Comparison of ENCODE assay signal across 8 cellular contexts in the genomic region with DNA sequence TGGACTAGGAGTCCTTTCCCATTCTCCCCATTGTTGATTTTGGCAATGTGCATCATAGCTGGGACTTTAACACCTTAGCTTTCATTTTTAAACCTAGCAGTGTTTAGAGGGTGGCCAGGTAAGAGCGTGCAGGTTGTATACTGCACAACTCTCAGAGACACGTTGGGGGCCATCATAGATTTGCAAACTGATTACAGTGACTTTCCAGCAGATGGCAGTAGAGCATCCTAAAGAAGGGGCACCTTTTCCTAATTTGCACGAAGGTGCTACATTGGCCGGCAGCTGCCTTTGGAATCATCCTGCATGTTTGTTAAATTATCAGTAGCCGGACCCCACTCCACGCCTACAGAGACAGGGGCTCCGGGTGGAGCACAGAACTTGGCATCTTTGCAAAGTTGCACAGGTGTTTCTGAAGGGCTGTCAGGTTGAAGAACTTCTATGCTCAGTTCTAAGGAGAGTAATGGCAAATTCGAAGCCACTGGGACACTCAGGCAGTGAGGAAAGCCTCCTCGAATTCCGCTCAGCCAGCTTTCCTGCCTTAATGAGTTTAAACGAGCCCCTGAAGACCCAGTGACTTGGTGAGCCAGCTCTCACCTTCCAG. TPM values are rescaled to one million over a fixed set of nuclear protein-coding genes. Genes with fewer than 3 reads are reported as not detected.
A peak's percentile ranks its signal among the peaks of the same experiment; 100 is the strongest.
DNase-seq lines count a peak whose midpoint lies in the region; ATAC-seq and TF ChIP-seq lines count a peak whose summit lies in the region.

No MANE protein-coding gene starts in this region.

- no peak overlapping the region for H3K4me3 Mint-ChIP-seq in activated CD4-positive, alpha-beta T cell treated with anti-CD3 and anti-CD28 coated beads for 36 hours
- H3K4me3 Mint-ChIP-seq in chondrocyte (ENCODE audit: unreplicated experiment) (no peak overlapping the region), memory B cell (no peak overlapping the region)

- H3K27me3 ChIP-seq in Karpas-422 (ENCODE audit: low read length) (no peaks in the 10 kb centered on the region), RWPE2 (ENCODE audit: insufficient read depth, poor library complexity, severe bottlenecking) (no peaks in the 10 kb centered on the region)

- no peaks in the 10 kb centered on the region for H3K9me2 ChIP-seq in Karpas-422 (replicated peaks; ENCODE audit: insufficient read depth, low read length)

- CTCF ChIA-PET in activated CD4-positive, alpha-beta T cell treated with anti-CD3 and anti-CD28 coated beads for 36 hours (lab: Charles Lee): interaction anchor here (0.9 to 4.4 kb wide), 7 partner anchors 8 to 133 kb away, joined by 3 to 50 read pairs (median 4); no protein-coding TSS in a partner anchor

- H3K4me3 ChIP-seq in Karpas-422 (ENCODE audit: low read length): no peak overlapping the region
- no peak overlapping the region for H3K4me3 ChIP-seq in RWPE2 (ENCODE audit: severe bottlenecking)

- H3K4me1 ChIP-seq in Karpas-422 (ENCODE audit: low read length): no peaks in the 10 kb centered on the region
- peaks cover 5% of the 10 kb centered on the region for H3K4me1 ChIP-seq in RWPE2 (ENCODE audit: insufficient read depth, poor library complexity, severe bottlenecking)

- H3K27ac ChIP-seq in Karpas-422 (ENCODE audit: low read length) (no peak overlapping the region), RWPE2 (ENCODE audit: poor library complexity, severe bottlenecking) (no peak overlapping the region)

- no peaks in the 10 kb centered on the region for H3K36me3 ChIP-seq in Karpas-422 (ENCODE audit: insufficient read depth, low read length)
- no peaks in the 10 kb centered on the region for H3K36me3 ChIP-seq in RWPE2 (ENCODE audit: low read depth)

- no peaks in the 10 kb centered on the region for H4K20me1 ChIP-seq in Karpas-422 (ENCODE audit: insufficient read depth, low read depth, low read length)

- no peaks in the 10 kb centered on the region for H3K9me3 Mint-ChIP-seq in activated CD4-positive, alpha-beta T cell treated with anti-CD3 and anti-CD28 coated beads for 36 hours (ENCODE audit: low read depth)
- H3K9me3 Mint-ChIP-seq in chondrocyte (ENCODE audit: low read depth) (no peaks in the 10 kb centered on the region), memory B cell (no peaks in the 10 kb centered on the region)

- H3K27me3 Mint-ChIP-seq in activated CD4-positive, alpha-beta T cell treated with anti-CD3 and anti-CD28 coated beads for 36 hours: peaks cover 4% of the 10 kb centered on the region
- H3K27me3 Mint-ChIP-seq in chondrocyte (ENCODE audit: low read depth) (peaks cover 3% of the 10 kb centered on the region), memory B cell (peaks cover 3% of the 10 kb centered on the region)

- no peaks in the 10 kb centered on the region for H3K9me3 ChIP-seq in Karpas-422 (ENCODE audit: low read length)
- H3K9me3 ChIP-seq in RWPE2 (ENCODE audit: severe bottlenecking): no peaks in the 10 kb centered on the region

- no peak overlapping the region for H3K9ac ChIP-seq in Karpas-422 (ENCODE audit: low read length)

- H3K79me2 ChIP-seq in Karpas-422 (ENCODE audit: low read length): no peaks in the 10 kb centered on the region

- H2AFZ ChIP-seq in Karpas-422 (ENCODE audit: low read length): no peak overlapping the region

- no peak overlapping the region for H3K4me2 ChIP-seq in Karpas-422 (ENCODE audit: low read depth, low read length, poor library complexity, severe bottlenecking)

- ATAC-seq in activated CD4-positive, alpha-beta T cell treated with anti-CD3 and anti-CD28 coated beads for 36 hours: peak; percentile 55
- ATAC-seq in RWPE2 (ENCODE audit: low read depth): peak; percentile 60; the same call in 2 of the 3 replicates
- ATAC-seq in memory B cell (ENCODE audit: low read depth): no peak
- no peak for ATAC-seq in HG03280 (IDR thresholded peaks at IDR 0.05; ENCODE audit: unreplicated experiment)
- ATAC-seq in GM21825 (IDR thresholded peaks at IDR 0.05; ENCODE audit: unreplicated experiment): no peak

- H3K27ac Mint-ChIP-seq in activated CD4-positive, alpha-beta T cell treated with anti-CD3 and anti-CD28 coated beads for 36 hours: no peak overlapping the region
- H3K27ac Mint-ChIP-seq in chondrocyte (ENCODE audit: unreplicated experiment) (no peak overlapping the region), memory B cell (no peak overlapping the region)

- peak; percentile 88 for TF ChIP-seq CTCF in RWPE2 (IDR thresholded peaks at IDR 0.05; ENCODE audit: poor library complexity, severe bottlenecking)
- TF ChIP-seq CTCF in chondrocyte (IDR thresholded peaks at IDR 0.05): peak; percentile 90

- peak; percentile 38 for DNase-seq in activated CD4-positive, alpha-beta T cell treated with anti-CD3 and anti-CD28 coated beads for 36 hours
- DNase-seq in activated CD4-positive, alpha-beta T cell treated with anti-CD3 and anti-CD28 coated beads, Interleukin-2, amount 50 U/mL, for 1 hour: no peak
- DNase-seq in Karpas-422 (peak; percentile 80), RWPE2 (ENCODE audit: low spot score) (no peak), chondrocyte (ENCODE audit: low spot score) (no peak), memory B cell (ENCODE audit: low spot score in 2 of 2) (peak; percentile 12 to 17)

- no peaks in the 10 kb centered on the region for H3K36me3 Mint-ChIP-seq in activated CD4-positive, alpha-beta T cell treated with anti-CD3 and anti-CD28 coated beads for 36 hours (ENCODE audit: low read depth)
- H3K36me3 Mint-ChIP-seq in chondrocyte (ENCODE audit: low read depth): no peaks in the 10 kb centered on the region
- H3K36me3 Mint-ChIP-seq in memory B cell: no peaks in the 10 kb centered on the region

- H3K4me1 Mint-ChIP-seq in activated CD4-positive, alpha-beta T cell treated with anti-CD3 and anti-CD28 coated beads for 36 hours: no peaks in the 10 kb centered on the region
- H3K4me1 Mint-ChIP-seq in chondrocyte (ENCODE audit: low read depth): no peaks in the 10 kb centered on the region
- no peaks in the 10 kb centered on the region for H3K4me1 Mint-ChIP-seq in memory B cell

- POLR2A ChIA-PET in activated CD4-positive, alpha-beta T cell treated with anti-CD3 and anti-CD28 coated beads for 36 hours (lab: Charles Lee): no interaction called here

- intact Hi-C loops in activated CD4-positive, alpha-beta T cell treated with anti-CD3 and anti-CD28 coated beads for 36 hours (cut with DNase I, micrococcal nuclease): loop anchor here (1.0 to 2.0 kb wide), 2 partner anchors 109 to 118 kb away; no protein-coding TSS in a partner anchor

RNA-seq across cellular contexts. Expression of a gene that starts 7.7 kb away (rescaled TPM):
- total RNA-seq in activated CD4-positive, alpha-beta T cell treated with anti-CD3 and anti-CD28 coated beads for 36 hours: not detected
- not detected in 2 replicates for total RNA-seq in Karpas-422 (2014; rRNA removed; shearing (Covaris generic); ENCODE audit: low replicate concordance)
- total RNA-seq in chondrocyte: not detected in 3 replicates

RNA-seq across cellular contexts. Expression of a gene that starts 13.7 kb away (rescaled TPM):
- total RNA-seq in activated CD4-positive, alpha-beta T cell treated with anti-CD3 and anti-CD28 coated beads for 36 hours: 10 to 100 TPM; 12.3 to 14.0 TPM
- not detected in 2 replicates for total RNA-seq in Karpas-422 (2014; rRNA removed; shearing (Covaris generic); ENCODE audit: low replicate concordance)
- total RNA-seq in chondrocyte: 27.5 to 36.6 TPM (median 28.5 TPM) in 3 replicates

Comparison
In these comparisons a context has a peak if more than half of its experiments do, and no peak if none do; other contexts are left out.
1. DNase-seq: peak in activated CD4-positive, alpha-beta T cell treated with anti-CD3 and anti-CD28 coated beads for 36 hours (single experiment), Karpas-422 (single experiment) and memory B cell (2 of 2); none in activated CD4-positive, alpha-beta T cell treated with anti-CD3 and anti-CD28 coated beads, Interleukin-2, amount 50 U/mL, for 1 hour (single experiment), RWPE2 (single experiment) and chondrocyte (single experiment).
2. ATAC-seq: peak in activated CD4-positive, alpha-beta T cell treated with anti-CD3 and anti-CD28 coated beads for 36 hours (single experiment) and RWPE2 (single experiment); none in memory B cell (single experiment), HG03280 (single experiment) and GM21825 (single experiment).
3. RNA of a gene that starts 13.7 kb away (total RNA-seq): 27.5 to 36.6 TPM in chondrocyte and 12.3 to 14.0 TPM in activated CD4-positive, alpha-beta T cell treated with anti-CD3 and anti-CD28 coated beads for 36 hours; not detected in Karpas-422; every median in the first group is over 10 times any median in the second.